1 cellular context compared by ENCODE assay signal in the genomic region with DNA sequence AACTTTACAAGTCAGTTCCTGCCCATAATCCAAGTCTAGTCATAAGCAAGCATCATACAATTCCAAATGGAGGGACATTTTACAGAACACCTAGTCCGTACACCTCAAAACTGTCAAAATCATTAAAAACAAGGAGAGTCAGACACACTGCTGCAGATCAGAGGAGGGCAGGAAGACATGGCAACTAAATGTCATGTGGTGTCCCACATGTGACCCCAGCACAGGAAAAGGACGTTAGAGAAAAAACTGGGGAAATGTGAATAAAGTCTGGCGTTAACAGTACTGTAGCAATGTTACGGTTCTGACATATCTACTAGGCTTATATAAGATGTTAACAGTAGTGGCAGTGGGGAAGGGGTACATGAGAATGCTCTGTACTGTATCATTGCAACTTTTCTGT.
TF ChIP-seq lines count a peak whose summit lies in the region.

No MANE protein-coding gene starts in this region.

TF ChIP-seq in neural cell, 6 proteins besides CTCF, POLR2A, EP300 and RAD21:
- TF ChIP-seq SMC3 (conservative IDR thresholded peaks at IDR 0.05; ENCODE audit: poor library complexity): no peak
- TF ChIP-seq TAF1 (IDR thresholded peaks at IDR 0.05; ENCODE audit: low read depth): no peak
- TF ChIP-seq, protein P1, sequence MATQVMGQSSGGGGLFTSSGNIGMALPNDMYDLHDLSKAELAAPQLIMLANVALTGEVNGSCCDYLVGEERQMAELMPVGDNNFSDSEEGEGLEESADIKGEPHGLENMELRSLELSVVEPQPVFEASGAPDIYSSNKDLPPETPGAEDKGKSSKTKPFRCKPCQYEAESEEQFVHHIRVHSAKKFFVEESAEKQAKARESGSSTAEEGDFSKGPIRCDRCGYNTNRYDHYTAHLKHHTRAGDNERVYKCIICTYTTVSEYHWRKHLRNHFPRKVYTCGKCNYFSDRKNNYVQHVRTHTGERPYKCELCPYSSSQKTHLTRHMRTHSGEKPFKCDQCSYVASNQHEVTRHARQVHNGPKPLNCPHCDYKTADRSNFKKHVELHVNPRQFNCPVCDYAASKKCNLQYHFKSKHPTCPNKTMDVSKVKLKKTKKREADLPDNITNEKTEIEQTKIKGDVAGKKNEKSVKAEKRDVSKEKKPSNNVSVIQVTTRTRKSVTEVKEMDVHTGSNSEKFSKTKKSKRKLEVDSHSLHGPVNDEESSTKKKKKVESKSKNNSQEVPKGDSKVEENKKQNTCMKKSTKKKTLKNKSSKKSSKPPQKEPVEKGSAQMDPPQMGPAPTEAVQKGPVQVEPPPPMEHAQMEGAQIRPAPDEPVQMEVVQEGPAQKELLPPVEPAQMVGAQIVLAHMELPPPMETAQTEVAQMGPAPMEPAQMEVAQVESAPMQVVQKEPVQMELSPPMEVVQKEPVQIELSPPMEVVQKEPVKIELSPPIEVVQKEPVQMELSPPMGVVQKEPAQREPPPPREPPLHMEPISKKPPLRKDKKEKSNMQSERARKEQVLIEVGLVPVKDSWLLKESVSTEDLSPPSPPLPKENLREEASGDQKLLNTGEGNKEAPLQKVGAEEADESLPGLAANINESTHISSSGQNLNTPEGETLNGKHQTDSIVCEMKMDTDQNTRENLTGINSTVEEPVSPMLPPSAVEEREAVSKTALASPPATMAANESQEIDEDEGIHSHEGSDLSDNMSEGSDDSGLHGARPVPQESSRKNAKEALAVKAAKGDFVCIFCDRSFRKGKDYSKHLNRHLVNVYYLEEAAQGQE (IDR thresholded peaks at IDR 0.05; ENCODE audit: borderline replicate concordance): no peak
- no peak for TF ChIP-seq POLR2AphosphoS5 (IDR thresholded peaks at IDR 0.05)
- TF ChIP-seq EZH2 (IDR thresholded peaks at IDR 0.05; ENCODE audit: borderline replicate concordance, insufficient read depth, low read length, poor library complexity, severe bottlenecking): no peak
- no peak for TF ChIP-seq MXI1 (conservative IDR thresholded peaks at IDR 0.05; ENCODE audit: poor library complexity, severe bottlenecking)
